8 cellular contexts compared by ENCODE assay signal in genomic region chr1:160544647-160545046, GRCh38. TPM values are rescaled to one million over a fixed set of nuclear protein-coding genes. Genes with fewer than 3 reads are reported as not detected.
DNase-seq lines count a peak whose midpoint lies in the region; TF ChIP-seq lines count a peak whose summit lies in the region.

No MANE protein-coding gene starts in this region.

- no peak overlapping the region for H3K9ac ChIP-seq in GM23248

- no peaks in the 10 kb centered on the region for H3F3A ChIP-seq in GM23248 (ENCODE audit: insufficient read depth)

- no peaks in the 10 kb centered on the region for H3K36me3 ChIP-seq in GM23248 (ENCODE audit: low read depth)
- no peaks in the 10 kb centered on the region for H3K36me3 ChIP-seq in WERI-Rb-1
- no peaks in the 10 kb centered on the region for H3K36me3 ChIP-seq in SJCRH30

- peaks cover 4% of the 10 kb centered on the region for H3K36me3 Mint-ChIP-seq in Calu3 (ENCODE audit: insufficient read depth, unreplicated experiment)

- BruUV-seq in Calu3 (replicated peaks; lab: Mats Ljungman, UMichigan), result no TSS peak

- no peak overlapping the region for H3K4me3 Mint-ChIP-seq in Calu3 (ENCODE audit: low read depth, unreplicated experiment)

- WGBS in GM23248 (ENCODE audit: low coverage in 1 of 2, low lambda C conversion rate in 2 of 2, missing lambda C conversion rate in 2 of 2), 2 experiments, result 37 to 47% methylated on average over 1 of the region's 1 CpG

- H3K4me3 ChIP-seq in GM23248, result no peak overlapping the region
- no peak overlapping the region for H3K4me3 ChIP-seq in WERI-Rb-1 (ENCODE audit: low read depth, low read length)
- no peak overlapping the region for H3K4me3 ChIP-seq in SJCRH30

- in situ Hi-C loops in GM23248 (cut with MboI), result no loop called here

- H3K4me1 ChIP-seq in GM23248 (ENCODE audit: insufficient read depth), result no peaks in the 10 kb centered on the region
- peaks cover 7% of the 10 kb centered on the region for H3K4me1 ChIP-seq in SJCRH30

- no peaks in the 10 kb centered on the region for H3K9me2 ChIP-seq in GM23248 (ENCODE audit: insufficient read depth)

- H3K9me3 ChIP-seq in GM23248 (ENCODE audit: low read depth) (no peaks in the 10 kb centered on the region), WERI-Rb-1 (ENCODE audit: severe bottlenecking) (no peaks in the 10 kb centered on the region), SJCRH30 (replicated peaks) (no peaks in the 10 kb centered on the region)

- H3K27me3 ChIP-seq in GM23248 (replicated peaks; ENCODE audit: insufficient read depth), result no peaks in the 10 kb centered on the region
- peaks cover 87% of the 10 kb centered on the region for H3K27me3 ChIP-seq in WERI-Rb-1 (ENCODE audit: insufficient read depth, low read depth, severe bottlenecking)
- H3K27me3 ChIP-seq in SJCRH30, result no peaks in the 10 kb centered on the region

- intact Hi-C loops in Calu3 (cut with micrococcal nuclease; ENCODE audit: unreplicated experiment), result loop anchor here (5.0 kb wide), 2 partner anchors 63 to 117 kb away; no protein-coding TSS in a partner anchor

- no peaks in the 10 kb centered on the region for H3K79me2 ChIP-seq in GM23248 (ENCODE audit: insufficient read depth)

- CTCF ChIA-PET in Calu3 (lab: Charles Lee), result no interaction called here

- H3K27ac ChIP-seq in C4-2B, result no peak overlapping the region
- H3K27ac ChIP-seq in GM23248, result no peak overlapping the region
- no peak overlapping the region for H3K27ac ChIP-seq in WERI-Rb-1
- H3K27ac ChIP-seq in SJCRH30, result no peak overlapping the region

- DNase-seq in GM23248 (peak; percentile 40), WERI-Rb-1 (no peak), iPS-NIHi7 (ENCODE audit: extremely low spot score) (peak; percentile 46), anterior cingulate cortex (lab: John Stamatoyannopoulos, UW) (no peak), inferior parietal cortex (ENCODE audit: extremely low spot score) (no peak), Calu3 (no peak), SJCRH30 (no peak)

- no peak overlapping the region for H2AFZ ChIP-seq in GM23248

- TF ChIP-seq CTCF in C4-2B (conservative IDR thresholded peaks at IDR 0.05) (peak; percentile 55), WERI-Rb-1 (IDR thresholded peaks at IDR 0.05; ENCODE audit: low read depth, low read length) (peak; percentile 49), Calu3 (IDR thresholded peaks at IDR 0.05; ENCODE audit: unreplicated experiment) (no peak)

- H3K4me1 Mint-ChIP-seq in Calu3 (ENCODE audit: low read depth, unreplicated experiment), result peaks cover 36% of the 10 kb centered on the region

- H4K20me1 ChIP-seq in GM23248 (ENCODE audit: insufficient read depth), result no peaks in the 10 kb centered on the region

- peaks cover 22% of the 10 kb centered on the region for H3K27me3 Mint-ChIP-seq in Calu3 (ENCODE audit: unreplicated experiment)

- no peak overlapping the region for H3K4me2 ChIP-seq in GM23248 (ENCODE audit: unreplicated experiment)

- no peak overlapping the region for H3K27ac Mint-ChIP-seq in Calu3 (ENCODE audit: unreplicated experiment)

- H3K9me3 Mint-ChIP-seq in Calu3 (ENCODE audit: low read depth, unreplicated experiment), result no peaks in the 10 kb centered on the region

RNA-seq across cellular contexts. Expression of gene SLAMF6, which starts 21.6 kb away (rescaled TPM):
- total RNA-seq in GM23248 (2014; rRNA removed; shearing (Covaris generic)), result not detected in 2 replicates
- not detected in 2 replicates for polyA plus RNA-seq in GM23248 (2016; fragmentation: Nextera tagmentation; extraction: Ambion mirVana)
- total RNA-seq in Calu3 (2022), result not detected in 2 replicates
- not detected in 2 replicates for total RNA-seq in SJCRH30 (2014; rRNA removed; shearing (Covaris generic))

RNA-seq across cellular contexts. Expression of gene CD84, which starts 34.6 kb away (rescaled TPM):
- not detected in 2 replicates for total RNA-seq in GM23248 (2014; rRNA removed; shearing (Covaris generic))
- polyA plus RNA-seq in GM23248 (2016; fragmentation: Nextera tagmentation; extraction: Ambion mirVana), result not detected in 2 replicates
- not detected in 2 replicates for total RNA-seq in Calu3 (2022)
- total RNA-seq in SJCRH30 (2014; rRNA removed; shearing (Covaris generic)), result not detected in 2 replicates

Comparison
In these comparisons a context has a peak if more than half of its experiments do, and no peak if none do; other contexts are left out.
1. DNase-seq: peak in GM23248 (single experiment) and iPS-NIHi7 (single experiment); none in WERI-Rb-1 (single experiment), anterior cingulate cortex (0 of 58), inferior parietal cortex (single experiment), Calu3 (single experiment) and SJCRH30 (0 of 2).